8 cellular contexts compared by ENCODE assay signal in genomic region chr13:25300861-25301346, GRCh38. TPM values are rescaled to one million over a fixed set of nuclear protein-coding genes. Genes with fewer than 3 reads are reported as not detected.
DNase-seq lines count a peak whose midpoint lies in the region; ATAC-seq and TF ChIP-seq lines count a peak whose summit lies in the region.

No MANE protein-coding gene starts in this region.

- peak overlapping the region; percentile 91 to 96 (median 94) for H3K27ac ChIP-seq in transverse colon

- intact Hi-C loops in transverse colon (cut with DNase I; ENCODE audit: low total_unique reads) = loop anchor here (10.0 kb wide), 1 partner anchor 786 kb away; the partner anchor contains the start of gene PARP4

- TF ChIP-seq EP300 in transverse colon (IDR thresholded peaks at IDR 0.05; ENCODE audit: low read depth) = no peak

- peak; percentile 29 for DNase-seq in effector CD8-positive, alpha-beta T cell (lab: John Stamatoyannopoulos, UW)
- DNase-seq in mucosa of gallbladder (ENCODE audit: low spot score) (peak; percentile 11), transverse colon (peak; percentile 16), mesenteric fat pad (ENCODE audit: low spot score) (no peak)

- peaks cover 21% of the 10 kb centered on the region for H3K27me3 ChIP-seq in transverse colon

- peaks cover 30% of the 10 kb centered on the region for H3K4me1 Mint-ChIP-seq in T-helper 1 cell treated with Interleukin-12 subunit alpha and Interleukin-12 subunit beta and Interleukin-4 antibody, amounts not matched to agents 30 μg/mL and 1 μg/mL, for 36 hours (ENCODE audit: low read depth)

- H3K4me3 ChIP-seq in transverse colon = peak overlapping the region; percentile 41 to 84 (median 75)

- H3K9me3 Mint-ChIP-seq in T-helper 1 cell treated with Interleukin-12 subunit alpha and Interleukin-12 subunit beta and Interleukin-4 antibody, amounts not matched to agents 30 μg/mL and 1 μg/mL, for 36 hours = no peaks in the 10 kb centered on the region

- H3K9me3 ChIP-seq in transverse colon = no peaks in the 10 kb centered on the region

- H3K36me3 Mint-ChIP-seq in T-helper 1 cell treated with Interleukin-12 subunit alpha and Interleukin-12 subunit beta and Interleukin-4 antibody, amounts not matched to agents 30 μg/mL and 1 μg/mL, for 36 hours (ENCODE audit: low read depth) = peaks cover 26% of the 10 kb centered on the region

- no peak for TF ChIP-seq POLR2A in transverse colon (IDR thresholded peaks at IDR 0.05)

- in situ Hi-C loops in transverse colon (cut with MboI; ENCODE audit: low pct_ligation_motif_present in 1 of 4, low pct_unique_long_range_greater_than_20kb in 1 of 4, low sequenced_read_pairs in 3 of 4) = no loop called here

- H3K4me3 Mint-ChIP-seq in T-helper 1 cell treated with Interleukin-12 subunit alpha and Interleukin-12 subunit beta and Interleukin-4 antibody, amounts not matched to agents 30 μg/mL and 1 μg/mL, for 36 hours = peak overlapping the region; percentile 94

- no peak for TF ChIP-seq CTCF in transverse colon (IDR thresholded peaks at IDR 0.05)

- H3K36me3 ChIP-seq in transverse colon = no peaks in the 10 kb centered on the region

- H3K27me3 Mint-ChIP-seq in T-helper 1 cell treated with Interleukin-12 subunit alpha and Interleukin-12 subunit beta and Interleukin-4 antibody, amounts not matched to agents 30 μg/mL and 1 μg/mL, for 36 hours (ENCODE audit: low read depth) = peaks cover 24% of the 10 kb centered on the region

- ATAC-seq in GM18508 (IDR thresholded peaks at IDR 0.05; ENCODE audit: insufficient read depth, unreplicated experiment) (peak; percentile 17), HG02840 (IDR thresholded peaks at IDR 0.05; ENCODE audit: low FRiP score, unreplicated experiment) (peak; percentile 25), HG02870 (IDR thresholded peaks at IDR 0.05; ENCODE audit: unreplicated experiment) (no peak)

- 40% methylated on average over 29 of the region's 33 CpGs; no CpG with 5 or more reads in 1 of the 2 donors for WGBS in transverse colon (ENCODE audit: low coverage in 1 of 2), 2 donors

- peaks cover 0 to 27% (median 13%) of the 10 kb centered on the region in 4 donors for H3K4me1 ChIP-seq in transverse colon

- H3K27ac Mint-ChIP-seq in T-helper 1 cell treated with Interleukin-12 subunit alpha and Interleukin-12 subunit beta and Interleukin-4 antibody, amounts not matched to agents 30 μg/mL and 1 μg/mL, for 36 hours = peak overlapping the region; percentile 94

RNA-seq across cellular contexts. Expression of gene NUP58, which starts 0.5 kb away (rescaled TPM):
- total RNA-seq in mucosa of gallbladder = 34.0 TPM
- 100 to 1,000 TPM in 2 of 4 donors, 10 to 100 TPM in 2; 33.0 to 142 (median 84.2) TPM for total RNA-seq in transverse colon
- total RNA-seq in mesenteric fat pad = 45.1 TPM

RNA-seq across cellular contexts. Expression of gene MTMR6, which starts 13.6 kb away (rescaled TPM):
- total RNA-seq in mucosa of gallbladder = 14.0 TPM
- total RNA-seq in transverse colon = 10 to 100 TPM in 2 of 4 donors, 1 to 10 TPM in 2; 6.4 to 16.4 (median 11.9) TPM
- 18.0 TPM for total RNA-seq in mesenteric fat pad
